20 cellular contexts compared by ENCODE assay signal in genomic region chr11:1978865-1979473, GRCh38. TPM values are rescaled to one million over a fixed set of nuclear protein-coding genes. Genes with fewer than 3 reads are reported as not detected.
DNase-seq lines count a peak whose midpoint lies in the region; ATAC-seq, FAIRE-seq and TF ChIP-seq lines count a peak whose summit lies in the region.
"Had no signal": no experiment of that assay in that cellular context is flagged by ENCODE, and none has a peak within 500 bp of the region (broad histone marks: within the 10 kb centered on the region; RNA-seq: fewer than 3 reads in every experiment).

No MANE protein-coding gene starts in this region.

- no peak for TF ChIP-seq POLR2A in heart left ventricle (IDR thresholded peaks at IDR 0.05)
- no peak for TF ChIP-seq POLR2A in K562 (conservative IDR thresholded peaks at IDR 0.05)
- TF ChIP-seq POLR2A in GM12891 (IDR thresholded peaks at IDR 0.05; ENCODE audit: low read depth, low read length): no peak

- FAIRE-seq in K562 (lab: Jason Lieb, UNC): peak; percentile 100
- no peak for FAIRE-seq in GM12891 (lab: Jason Lieb, UNC)

- H3K27ac Mint-ChIP-seq in stimulated activated naive B cell treated with anti-CD40 and anti-IgM and Interleukin-4, amounts not matched to agents 10 μg/mL and 1 μg/mL and 100 μg/mL, for 72 hours: no peak overlapping the region
- no peak overlapping the region for H3K27ac Mint-ChIP-seq in stimulated activated naive CD8-positive, alpha-beta T cell treated with anti-CD3 and anti-CD28 coated beads, Interleukin-15, amount 100 ng/mL, for 72 hours
- H3K27ac Mint-ChIP-seq: CD4-positive, alpha-beta T cell; HFFc6 had no signal

- H3K36me3 Mint-ChIP-seq in stimulated activated naive B cell treated with anti-CD40 and anti-IgM and Interleukin-4, amounts not matched to agents 10 μg/mL and 1 μg/mL and 100 μg/mL, for 72 hours: no peaks in the 10 kb centered on the region

- no TSS peak for BruUV-seq in K562 (replicated peaks; lab: Mats Ljungman, UMichigan)

- POLR2A ChIA-PET in K562 (lab: Yijun Ruan, JAX): no interaction called here

- H3K9me1 ChIP-seq in K562 (ENCODE audit: control insufficient read depth, insufficient read depth, low read length): no peaks in the 10 kb centered on the region

- H3K4me3 ChIP-seq in heart left ventricle (no peak overlapping the region), K562 (no peak overlapping the region), mucosa of descending colon (no peak overlapping the region)
- H3K4me3 ChIP-seq: PC-9 had no signal

- intact Hi-C loops in heart left ventricle (cut with DNase I) (no loop called here), left cardiac atrium (cut with DNase I) (no loop called here), K562 (cut with micrococcal nuclease) (no loop called here), mucosa of descending colon (cut with DNase I, micrococcal nuclease) (no loop called here)

- DNase-seq in heart left ventricle (peak in 3 of 5 donors; percentile 2 to 20 (median 4)), left cardiac atrium (no peak), K562 (ENCODE audit: extremely low read depth in 1 of 4, low spot score in 3 of 4) (no peak), mucosa of descending colon (no peak), GM12891 (ENCODE audit: insufficient read length, low spot score) (no peak)
- no peak for DNase-seq in stimulated activated naive B cell treated with anti-CD40 and anti-IgM and Interleukin-4, amounts not matched to agents 10 μg/mL and 1 μg/mL and 100 μg/mL, for 72 hours
- no peak for DNase-seq in stimulated activated CD4-positive, alpha-beta T cell treated with anti-CD3 and anti-CD28 coated beads, Interleukin-1b, Interleukin-23, amount 100 ng/mL, for 48 hours
- DNase-seq in stimulated activated naive CD8-positive, alpha-beta T cell treated with anti-CD3 and anti-CD28 coated beads, Interleukin-15, amount 100 ng/mL, for 72 hours: no peak
- DNase-seq: AML-193, GF-D8, GOT3, HFFc6, Karpas-422, MM.1S, NCI-H1105, NCI-H1694 treated with DMSO at 0.1 percent for 48 hours, NCI-H748 treated with DMSO at 0.1 percent for 48 hours, PC-9, Right ventricle myocardium superior had no signal

- no peaks in the 10 kb centered on the region for H3K4me1 Mint-ChIP-seq in stimulated activated naive B cell treated with anti-CD40 and anti-IgM and Interleukin-4, amounts not matched to agents 10 μg/mL and 1 μg/mL and 100 μg/mL, for 72 hours
- no peaks in the 10 kb centered on the region for H3K4me1 Mint-ChIP-seq in stimulated activated naive CD8-positive, alpha-beta T cell treated with anti-CD3 and anti-CD28 coated beads, Interleukin-15, amount 100 ng/mL, for 72 hours

- H4K20me1 ChIP-seq in K562 (replicated peaks; ENCODE audit: control insufficient read depth, insufficient read depth, low read length): no peaks in the 10 kb centered on the region

- H3K9me3 ChIP-seq in heart left ventricle: no peaks in the 10 kb centered on the region
- no peaks in the 10 kb centered on the region for H3K9me3 ChIP-seq in K562 (replicated peaks; ENCODE audit: control insufficient read depth, insufficient read depth, low read depth, low read length)
- no peaks in the 10 kb centered on the region for H3K9me3 ChIP-seq in mucosa of descending colon

- CTCF ChIA-PET in K562 (lab: Yijun Ruan, JAX; ENCODE audit: low intra/inter-chr PET ratio): no interaction called here

- no peak for ATAC-seq in heart left ventricle
- ATAC-seq in left cardiac atrium: no peak
- peak; percentile 92 for ATAC-seq in K562
- ATAC-seq in mucosa of descending colon: peak; percentile 40
- ATAC-seq in stimulated activated naive B cell treated with anti-CD40 and anti-IgM and Interleukin-4, amounts not matched to agents 10 μg/mL and 1 μg/mL and 100 μg/mL, for 72 hours (replicated peaks): peak; percentile 21 to 36
- no peak for ATAC-seq in stimulated activated naive CD8-positive, alpha-beta T cell treated with anti-CD3 and anti-CD28 coated beads, Interleukin-15, amount 100 ng/mL, for 72 hours

- no peak overlapping the region for H2AFZ ChIP-seq in K562 (ENCODE audit: low read depth, low read length)
- H2AFZ ChIP-seq: PC-9 had no signal

- H3K4me3 Mint-ChIP-seq in stimulated activated naive B cell treated with anti-CD40 and anti-IgM and Interleukin-4, amounts not matched to agents 10 μg/mL and 1 μg/mL and 100 μg/mL, for 72 hours: no peak overlapping the region
- H3K4me3 Mint-ChIP-seq in stimulated activated naive CD8-positive, alpha-beta T cell treated with anti-CD3 and anti-CD28 coated beads, Interleukin-15, amount 100 ng/mL, for 72 hours: no peak overlapping the region
- H3K4me3 Mint-ChIP-seq: CD4-positive, alpha-beta T cell; HFFc6 had no signal

- no peaks in the 10 kb centered on the region for H3K36me3 ChIP-seq in heart left ventricle
- no peaks in the 10 kb centered on the region for H3K36me3 ChIP-seq in K562 (ENCODE audit: control insufficient read depth, insufficient read depth, low read length)
- no peaks in the 10 kb centered on the region for H3K36me3 ChIP-seq in mucosa of descending colon (ENCODE audit: low read depth)

- no peaks in the 10 kb centered on the region for H3K79me2 ChIP-seq in K562 (ENCODE audit: control insufficient read depth, insufficient read depth, low read length)

- TF ChIP-seq RAD21 in K562 (CRISPR knock-in tag; conservative IDR thresholded peaks at IDR 0.05 in 1 of 2, IDR thresholded peaks at IDR 0.05 in 1 of 2): no peak

- H3K27me3 ChIP-seq in heart left ventricle (no peaks in the 10 kb centered on the region), K562 (ENCODE audit: control insufficient read depth in 2 of 2, insufficient read depth in 2 of 2, low read length in 2 of 2) (no peaks in the 10 kb centered on the region)

- no peak for TF ChIP-seq EP300 in K562 (IDR thresholded peaks at IDR 0.05; ENCODE audit: low read length)

- H3K4me2 ChIP-seq in K562 (ENCODE audit: insufficient read depth, low read length): no peak overlapping the region
- H3K4me2 ChIP-seq: PC-9 had no signal

- in situ Hi-C loops in K562 (cut with MboI): no loop called here

- no peaks in the 10 kb centered on the region for H3K4me1 ChIP-seq in heart left ventricle
- H3K4me1 ChIP-seq in K562 (replicated peaks in 1 of 2; ENCODE audit: control insufficient read depth in 2 of 2, insufficient read depth in 2 of 2, low read length in 2 of 2): no peaks in the 10 kb centered on the region
- H3K4me1 ChIP-seq in mucosa of descending colon (ENCODE audit: low read depth): no peaks in the 10 kb centered on the region

- H3K27me3 Mint-ChIP-seq in stimulated activated naive B cell treated with anti-CD40 and anti-IgM and Interleukin-4, amounts not matched to agents 10 μg/mL and 1 μg/mL and 100 μg/mL, for 72 hours: no peaks in the 10 kb centered on the region
- no peaks in the 10 kb centered on the region for H3K27me3 Mint-ChIP-seq in stimulated activated naive CD8-positive, alpha-beta T cell treated with anti-CD3 and anti-CD28 coated beads, Interleukin-15, amount 100 ng/mL, for 72 hours
- H3K27me3 Mint-ChIP-seq: CD4-positive, alpha-beta T cell had no signal

- no peak for TF ChIP-seq CTCF in heart left ventricle (IDR thresholded peaks at IDR 0.05)
- no peak for TF ChIP-seq CTCF in K562 (IDR thresholded peaks at IDR 0.05 in 2 of 3, conservative IDR thresholded peaks at IDR 0.05 in 1 of 3; ENCODE audit: insufficient read depth in 2 of 3, low read depth in 1 of 3, low read length in 3 of 3)
- no peak for TF ChIP-seq CTCF in mucosa of descending colon (IDR thresholded peaks at IDR 0.05)

- WGBS in heart left ventricle, 4 donors: 81 to 87% methylated on average over 10 of the region's 26 CpGs; no CpG with 5 or more reads in 2 of the 4 donors
- WGBS in K562 (ENCODE audit: insufficient coverage, low coverage, missing lambda C conversion rate): no CpG with 5 or more reads among the region's 26 CpGs

- no peak overlapping the region for H3K27ac ChIP-seq in heart left ventricle
- H3K27ac ChIP-seq in K562 (ENCODE audit: extremely low read depth, low read depth, low read length): no peak overlapping the region
- H3K27ac ChIP-seq: PC-9 had no signal

- H3K9me3 Mint-ChIP-seq in stimulated activated naive B cell treated with anti-CD40 and anti-IgM and Interleukin-4, amounts not matched to agents 10 μg/mL and 1 μg/mL and 100 μg/mL, for 72 hours: no peaks in the 10 kb centered on the region
- no peaks in the 10 kb centered on the region for H3K9me3 Mint-ChIP-seq in stimulated activated naive CD8-positive, alpha-beta T cell treated with anti-CD3 and anti-CD28 coated beads, Interleukin-15, amount 100 ng/mL, for 72 hours
- H3K9me3 Mint-ChIP-seq: CD4-positive, alpha-beta T cell; HFFc6 had no signal

- no peak overlapping the region for H3K9ac ChIP-seq in K562 (ENCODE audit: insufficient read depth in 1 of 2, low read depth in 2 of 2, low read length in 2 of 2)

RNA-seq across cellular contexts. Expression of gene H19, which starts 18.7 kb away (rescaled TPM):
- total RNA-seq in heart left ventricle (1,000 to 10,000 TPM in 1 of 9 donors, 100 to 1,000 TPM in 8; 303 to 1,545 (median 463) TPM), left cardiac atrium (100 to 1,000 TPM; 390 to 610 TPM), K562 (2014; rRNA removed) (18.7 and 20.7 TPM in 2 replicates), K562 (2014; rRNA removed; fragmentation: Illumina TruSeq; extraction: Trizol) (4.0 and 5.8 TPM in 2 replicates), K562 (2015; rRNA removed; fragmentation: Illumina TruSeq; extraction: Trizol) (20.5 and 24.6 TPM in 2 replicates), K562 (2021) (10.0 and 15.6 TPM in 2 replicates), mucosa of descending colon (10 to 100 TPM in 2 of 3 donors, 1 to 10 TPM in 1; 5.8 to 59.3 (median 13.5) TPM)
- polyA plus RNA-seq in heart left ventricle (1,000 to 10,000 TPM in 1 of 2 donors, 100 to 1,000 TPM in 1; 627 to 1,006 TPM), K562 (2011; rRNA removed) (220 and 682 TPM in 2 replicates), K562 (2014; fragmentation: Illumina TruSeq; extraction: Trizol) (15.7 and 19.7 TPM in 2 replicates), K562 (2014; fragmentation: Nextera tagmentation; extraction: Ambion mirVana) (under 1 TPM; 0.13 to 0.63 TPM), K562 (2014; rRNA removed) (13.0 and 18.2 TPM in 2 replicates)
- total RNA-seq in K562 (2011; cell fraction: chromatin; rRNA removed; ENCODE audit: low replicate concordance): 18.4 and 75.9 TPM in 2 replicates
- 34.1 and 71.4 TPM in 2 replicates for total RNA-seq in K562 (2011; cell fraction: nucleolus; rRNA removed)
- 40.2 and 132 TPM in 2 replicates for total RNA-seq in K562 (2011; cell fraction: nucleoplasm; rRNA removed)
- 487 and 1,836 TPM in 2 replicates for polyA plus RNA-seq in K562 (2011; cell fraction: cytosol; rRNA removed)
- polyA plus RNA-seq in K562 (2011; cell fraction: nucleus; rRNA removed): 124 and 550 TPM in 2 replicates
- 7.2 and 15.5 TPM in 2 replicates for polyA plus RNA-seq in K562 (2012)
- 162 and 353 TPM in 2 replicates for polyA minus RNA-seq in K562 (2011; rRNA and poly(A)+ RNA removed)
- polyA minus RNA-seq in K562 (2011; cell fraction: cytosol; rRNA and poly(A)+ RNA removed): 373 and 514 TPM in 2 replicates
- 32.9 and 61.7 TPM in 2 replicates for polyA minus RNA-seq in K562 (2011; cell fraction: nucleus; rRNA and poly(A)+ RNA removed)
- polyA plus RNA-seq in GM12891 (2012; ENCODE audit: low read depth, missing spikeins): 1.6 TPM
- total RNA-seq: CD4-positive, alpha-beta T cell had no signal

RNA-seq across cellular contexts. Expression of gene MRPL23, which starts 31.8 kb away (rescaled TPM):
- total RNA-seq in heart left ventricle: 100 to 1,000 TPM in 2 of 9 donors, 10 to 100 TPM in 7; 44.0 to 183 (median 76.1) TPM
- polyA plus RNA-seq in heart left ventricle: 100 to 1,000 TPM; 141 to 183 TPM
- 10 to 100 TPM; 42.8 to 77.1 TPM for total RNA-seq in left cardiac atrium
- 26.8 and 80.9 TPM in 2 replicates for total RNA-seq in K562 (2011; cell fraction: chromatin; rRNA removed; ENCODE audit: low replicate concordance)
- total RNA-seq in K562 (2011; cell fraction: nucleolus; rRNA removed): 67.7 and 84.7 TPM in 2 replicates
- 43.5 and 46.6 TPM in 2 replicates for total RNA-seq in K562 (2011; cell fraction: nucleoplasm; rRNA removed)
- 109 and 128 TPM in 2 replicates for total RNA-seq in K562 (2014; rRNA removed)
- total RNA-seq in K562 (2014; rRNA removed; fragmentation: Illumina TruSeq; extraction: Trizol): 17.5 and 22.7 TPM in 2 replicates
- total RNA-seq in K562 (2015; rRNA removed; fragmentation: Illumina TruSeq; extraction: Trizol): 46.2 and 53.3 TPM in 2 replicates
- 63.7 and 72.7 TPM in 2 replicates for total RNA-seq in K562 (2021)
- polyA plus RNA-seq in K562 (2011; rRNA removed): 35.5 and 50.9 TPM in 2 replicates
- polyA plus RNA-seq in K562 (2011; cell fraction: cytosol; rRNA removed): 131 and 155 TPM in 2 replicates
- 75.9 and 80.7 TPM in 2 replicates for polyA plus RNA-seq in K562 (2011; cell fraction: nucleus; rRNA removed)
- 44.3 and 53.3 TPM in 2 replicates for polyA plus RNA-seq in K562 (2012)
- polyA plus RNA-seq in K562 (2014; fragmentation: Illumina TruSeq; extraction: Trizol): 37.4 and 42.9 TPM in 2 replicates
- polyA plus RNA-seq in K562 (2014; fragmentation: Nextera tagmentation; extraction: Ambion mirVana): 1 to 10 TPM in 1 of 2 experiments, under 1 TPM in 1; 0.44 to 1.1 TPM
- polyA plus RNA-seq in K562 (2014; rRNA removed): 79.9 and 85.9 TPM in 2 replicates
- polyA minus RNA-seq in K562 (2011; rRNA and poly(A)+ RNA removed): 19.0 and 20.5 TPM in 2 replicates
- polyA minus RNA-seq in K562 (2011; cell fraction: cytosol; rRNA and poly(A)+ RNA removed): 40.8 and 45.4 TPM in 2 replicates
- polyA minus RNA-seq in K562 (2011; cell fraction: nucleus; rRNA and poly(A)+ RNA removed): 53.0 and 70.8 TPM in 2 replicates
- 100 to 1,000 TPM in 1 of 3 donors, 10 to 100 TPM in 2; 42.5 to 105 (median 56.1) TPM for total RNA-seq in mucosa of descending colon
- polyA plus RNA-seq in GM12891 (2012; ENCODE audit: low read depth, missing spikeins): 131 TPM

RNA-seq across cellular contexts. Expression of gene TNNT3, which starts 59.5 kb away (rescaled TPM):
- total RNA-seq in heart left ventricle (10 to 100 TPM; 17.1 to 84.5 (median 49.0) TPM), left cardiac atrium (10 to 100 TPM; 11.7 to 28.5 TPM), K562 (2014; rRNA removed) (not detected in 2 replicates), K562 (2014; rRNA removed; fragmentation: Illumina TruSeq; extraction: Trizol) (not detected in 2 replicates), K562 (2015; rRNA removed; fragmentation: Illumina TruSeq; extraction: Trizol) (not detected in 2 replicates), K562 (2021) (not detected in 2 replicates), mucosa of descending colon (1 to 10 TPM in 1 of 3 donors, under 1 TPM in 1, not detected in 1; 0.72 to 2.7 TPM)
- polyA plus RNA-seq in heart left ventricle (10 to 100 TPM; 40.8 to 45.5 TPM), K562 (2011; rRNA removed) (0.10 TPM in 1 of 2 replicates, not detected in the other), K562 (2014; fragmentation: Illumina TruSeq; extraction: Trizol) (not detected in 2 replicates), K562 (2014; fragmentation: Nextera tagmentation; extraction: Ambion mirVana) (not detected), K562 (2014; rRNA removed) (not detected in 2 replicates)
- total RNA-seq in K562 (2011; cell fraction: chromatin; rRNA removed; ENCODE audit: low replicate concordance): not detected in 2 replicates
- not detected in 2 replicates for total RNA-seq in K562 (2011; cell fraction: nucleolus; rRNA removed)
- total RNA-seq in K562 (2011; cell fraction: nucleoplasm; rRNA removed): not detected in 2 replicates
- polyA plus RNA-seq in K562 (2011; cell fraction: cytosol; rRNA removed): not detected in 2 replicates
- 0.41 and 0.70 TPM in 2 replicates for polyA plus RNA-seq in K562 (2011; cell fraction: nucleus; rRNA removed)
- not detected in 2 replicates for polyA plus RNA-seq in K562 (2012)
- polyA minus RNA-seq in K562 (2011; rRNA and poly(A)+ RNA removed): not detected in 2 replicates
- not detected in 2 replicates for polyA minus RNA-seq in K562 (2011; cell fraction: cytosol; rRNA and poly(A)+ RNA removed)
- polyA minus RNA-seq in K562 (2011; cell fraction: nucleus; rRNA and poly(A)+ RNA removed): not detected in 2 replicates
- polyA plus RNA-seq in GM12891 (2012; ENCODE audit: low read depth, missing spikeins): 1.5 TPM
- total RNA-seq: HFFc6, PC-9 had no signal

Comparison
In these comparisons a context has a peak if more than half of its experiments do, and no peak if none do; other contexts are left out.
1. DNase-seq: peak in heart left ventricle (3 of 5); none in left cardiac atrium (single experiment), K562 (0 of 4), mucosa of descending colon (0 of 3), stimulated activated naive B cell treated with anti-CD40 and anti-IgM and Interleukin-4, amounts not matched to agents 10 μg/mL and 1 μg/mL and 100 μg/mL, for 72 hours (single experiment), stimulated activated CD4-positive, alpha-beta T cell treated with anti-CD3 and anti-CD28 coated beads, Interleukin-1b, Interleukin-23, amount 100 ng/mL, for 48 hours (single experiment), GM12891 (single experiment) and stimulated activated naive CD8-positive, alpha-beta T cell treated with anti-CD3 and anti-CD28 coated beads, Interleukin-15, amount 100 ng/mL, for 72 hours (0 of 2).
2. ATAC-seq: peak in K562 (single experiment), mucosa of descending colon (single experiment) and stimulated activated naive B cell treated with anti-CD40 and anti-IgM and Interleukin-4, amounts not matched to agents 10 μg/mL and 1 μg/mL and 100 μg/mL, for 72 hours (2 of 2); none in heart left ventricle (0 of 4), left cardiac atrium (0 of 2) and stimulated activated naive CD8-positive, alpha-beta T cell treated with anti-CD3 and anti-CD28 coated beads, Interleukin-15, amount 100 ng/mL, for 72 hours (single experiment).